In genomic region chr19:19959151-19959799, GRCh38 we compare ENCODE assay signal across 1 cellular context.
TF ChIP-seq lines count a peak whose summit lies in the region.

No MANE protein-coding gene starts in this region.

TF ChIP-seq in HepG2, 621 proteins besides CTCF, POLR2A, EP300 and RAD21:
- peak; percentile 26; the same call in 1 of the 2 replicates for TF ChIP-seq KDM2A (CRISPR knock-in tag; IDR thresholded peaks at IDR 0.05; ENCODE audit: borderline replicate concordance, low read depth)
- TF ChIP-seq STAG1 (CRISPR knock-in tag; IDR thresholded peaks at IDR 0.05) = peak; percentile 86
- TF ChIP-seq SMC3 (IDR thresholded peaks at IDR 0.05; ENCODE audit: low read length) = peak; percentile 60; the same call in 1 of the 2 replicates
- 0 out of 2 replicates have a peak, but pooled peaks have one; percentile 27 for TF ChIP-seq ZNF574 (CRISPR knock-in tag; IDR thresholded peaks at IDR 0.05)
